Comparison of ENCODE assay signal across 7 cellular contexts in the genomic region with DNA sequence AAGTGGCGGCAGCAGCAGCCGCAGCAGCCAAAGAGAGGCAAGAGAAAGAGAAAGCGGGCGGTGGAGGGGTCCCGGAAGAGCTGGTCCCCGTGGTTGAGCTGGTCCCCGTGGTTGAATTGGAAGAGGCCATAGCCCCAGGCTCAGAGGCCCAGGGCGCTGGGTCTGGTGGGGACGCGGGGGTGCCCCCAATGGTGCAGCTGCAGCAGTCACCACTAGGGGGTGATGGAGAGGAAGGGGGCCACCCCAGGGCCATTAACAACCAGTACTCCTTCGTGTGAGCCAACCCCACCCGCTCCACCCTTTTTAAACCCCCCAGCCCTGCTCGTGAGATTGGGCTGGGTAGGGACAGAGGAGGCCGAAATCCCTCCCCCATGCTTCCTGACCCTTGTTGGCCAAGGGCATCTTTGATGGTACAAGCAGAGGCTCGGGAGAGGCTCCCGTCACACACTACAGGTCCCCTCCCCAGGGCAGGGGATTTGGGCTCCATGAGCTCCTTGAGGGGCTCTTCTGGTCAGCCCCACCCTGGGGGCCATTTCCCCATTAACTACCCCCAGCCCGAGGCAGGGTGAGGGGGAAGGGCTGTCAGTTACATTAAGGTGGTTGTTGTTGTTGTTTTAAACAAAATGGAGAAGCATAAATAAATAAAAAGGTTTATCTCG. TPM values are rescaled to one million over a fixed set of nuclear protein-coding genes. Genes with fewer than 3 reads are reported as not detected.
A peak's percentile ranks its signal among the peaks of the same experiment; 100 is the strongest.
DNase-seq lines count a peak whose midpoint lies in the region; ATAC-seq, FAIRE-seq and TF ChIP-seq lines count a peak whose summit lies in the region.

No MANE protein-coding gene starts in this region.

- peaks cover 52% of the 10 kb centered on the region for H3K79me1 ChIP-seq in mesenchymal stem cell (replicated peaks; ENCODE audit: low read length, poor library complexity, severe bottlenecking)

- no peak overlapping the region for H2AK5ac ChIP-seq in mesenchymal stem cell (ENCODE audit: low read length, severe bottlenecking)

- no peak overlapping the region for H2BK15ac ChIP-seq in mesenchymal stem cell (ENCODE audit: low read depth, poor library complexity, severe bottlenecking)

- no peak for FAIRE-seq in GM12878 (lab: Jason Lieb, UNC)

- no peak overlapping the region for H3K14ac ChIP-seq in mesenchymal stem cell (ENCODE audit: low read length in 2 of 2)

- TSS peak; percentile 67 for BruUV-seq in GM12878 (replicated peaks; lab: Mats Ljungman, UMichigan)

- H3K9ac ChIP-seq in GM12878 (ENCODE audit: control insufficient read depth, insufficient read depth, low read length) (no peak overlapping the region), mesenchymal stem cell (ENCODE audit: low read length) (no peak overlapping the region)

- peak; percentile 81 for DNase-seq in GM20000 (ENCODE audit: low spot score)
- peak; percentile 27 for DNase-seq in T-helper 2 cell treated with Interferon-gamma antibody and Interleukin-4, amounts not matched to agents 5 μg/mL and 100 μg/mL, for 36 hours (ENCODE audit: low spot score)
- no peak for DNase-seq in GM12878 (ENCODE audit: low read depth, low spot score)
- peak; percentile 19 for DNase-seq in mesenchymal stem cell
- DNase-seq in thoracic aorta (ENCODE audit: low spot score): no peak
- no peak for DNase-seq in retina

- H3K4me3 ChIP-seq in GM12878 (no peak overlapping the region), mesenchymal stem cell (ENCODE audit: insufficient read depth in 1 of 2, low read depth in 1 of 2, low read length in 2 of 2) (no peak overlapping the region), thoracic aorta (no peak overlapping the region)

- no peak overlapping the region for H3K23ac ChIP-seq in mesenchymal stem cell (ENCODE audit: low read length in 2 of 2)

- H3K4me3 Mint-ChIP-seq in T-helper 2 cell treated with Interferon-gamma antibody and Interleukin-4, amounts not matched to agents 5 μg/mL and 100 μg/mL, for 36 hours: no peak overlapping the region

- no peaks in the 10 kb centered on the region for H3K9me3 Mint-ChIP-seq in T-helper 2 cell treated with Interferon-gamma antibody and Interleukin-4, amounts not matched to agents 5 μg/mL and 100 μg/mL, for 36 hours

- H3K4me1 ChIP-seq in GM12878 (ENCODE audit: control insufficient read depth, insufficient read depth, low read length) (peaks cover 7% of the 10 kb centered on the region; the same call in 1 of the 2 replicates), mesenchymal stem cell (ENCODE audit: control insufficient read depth, insufficient read depth, low read depth, low read length) (peaks cover 11% of the 10 kb centered on the region), thoracic aorta (ENCODE audit: control insufficient read depth in 1 of 2, low read depth in 2 of 2) (no peaks in the 10 kb centered on the region)

- no peak for TF ChIP-seq EP300 in GM12878 (IDR thresholded peaks at IDR 0.05; ENCODE audit: borderline replicate concordance in 1 of 2, control insufficient read depth in 1 of 2, low read depth in 2 of 2, low read length in 2 of 2)

- no peak overlapping the region for H3K27ac Mint-ChIP-seq in T-helper 2 cell treated with Interferon-gamma antibody and Interleukin-4, amounts not matched to agents 5 μg/mL and 100 μg/mL, for 36 hours

- H4K91ac ChIP-seq in mesenchymal stem cell (ENCODE audit: low read length): no peak overlapping the region

- no peak overlapping the region for H2BK5ac ChIP-seq in mesenchymal stem cell (ENCODE audit: low read depth, low read length, poor library complexity, severe bottlenecking)

- H3K4me2 ChIP-seq in GM12878 (ENCODE audit: control insufficient read depth, insufficient read depth): no peak overlapping the region
- H3K4me2 ChIP-seq in mesenchymal stem cell (ENCODE audit: low read length, poor library complexity, severe bottlenecking): no peak overlapping the region

- H3K36me3 Mint-ChIP-seq in T-helper 2 cell treated with Interferon-gamma antibody and Interleukin-4, amounts not matched to agents 5 μg/mL and 100 μg/mL, for 36 hours (ENCODE audit: low read depth): peaks cover 8% of the 10 kb centered on the region

- H2AFZ ChIP-seq in GM12878 (ENCODE audit: control insufficient read depth, low read depth, low read length) (no peak overlapping the region), mesenchymal stem cell (ENCODE audit: low read depth, low read length) (no peak overlapping the region)

- H3K9me3 ChIP-seq in GM12878 (replicated peaks; ENCODE audit: control insufficient read depth, insufficient read depth, low read length) (no peaks in the 10 kb centered on the region), mesenchymal stem cell (ENCODE audit: control insufficient read depth, low read length) (no peaks in the 10 kb centered on the region), thoracic aorta (no peaks in the 10 kb centered on the region)

- no peak overlapping the region for H2BK120ac ChIP-seq in mesenchymal stem cell (ENCODE audit: low read depth, low read length)

- H4K8ac ChIP-seq in mesenchymal stem cell (ENCODE audit: low read length): no peak overlapping the region

- peak; percentile 54 for TF ChIP-seq RAD21 in GM12878 (IDR thresholded peaks at IDR 0.05; ENCODE audit: insufficient read depth, low read depth, low read length)

- H4K20me1 ChIP-seq in GM12878 (ENCODE audit: control insufficient read depth, insufficient read depth): no peaks in the 10 kb centered on the region

- TF ChIP-seq POLR2A in GM12878 (IDR thresholded peaks at IDR 0.05; ENCODE audit: low read depth, low read length): no peak

- H3K4me1 Mint-ChIP-seq in T-helper 2 cell treated with Interferon-gamma antibody and Interleukin-4, amounts not matched to agents 5 μg/mL and 100 μg/mL, for 36 hours (ENCODE audit: low read depth): peaks cover 4% of the 10 kb centered on the region

- SMC1A ChIA-PET in GM12878 (lab: Charles Lee; ENCODE audit: uncharacterized antibody, unreplicated experiment): interaction anchor here (0.7 to 4.4 kb wide), 3 partner anchors 11 to 70 kb away, joined by 3 to 38 read pairs (median 5); no protein-coding TSS in a partner anchor

- H3K18ac ChIP-seq in mesenchymal stem cell (ENCODE audit: low read depth in 1 of 2, low read length in 2 of 2): no peak overlapping the region

- POLR2A ChIA-PET in GM12878 (lab: Charles Lee): no interaction called here

- intact Hi-C loops in GM12878 (cut with micrococcal nuclease; ENCODE audit: unreplicated experiment): loop anchor here (1.0 kb wide), 1 partner anchor 72 kb away; no protein-coding TSS in a partner anchor

- no peak overlapping the region for H3K4ac ChIP-seq in mesenchymal stem cell (ENCODE audit: low read depth in 1 of 2, low read length in 2 of 2)

- H3K27ac ChIP-seq in GM12878 (ENCODE audit: control insufficient read depth, insufficient read depth) (no peak overlapping the region), mesenchymal stem cell (ENCODE audit: low read length, poor library complexity, severe bottlenecking) (no peak overlapping the region), thoracic aorta (no peak overlapping the region)

- no peaks in the 10 kb centered on the region for H3K27me3 Mint-ChIP-seq in T-helper 2 cell treated with Interferon-gamma antibody and Interleukin-4, amounts not matched to agents 5 μg/mL and 100 μg/mL, for 36 hours (ENCODE audit: low read depth)

- no peak overlapping the region for H2BK12ac ChIP-seq in mesenchymal stem cell (ENCODE audit: low read length in 2 of 2)

- ATAC-seq in GM12878 (peak; percentile 87), thoracic aorta (ENCODE audit: insufficient number of reproducible peaks, low FRiP score, low read depth) (no peak), HG03571 (IDR thresholded peaks at IDR 0.05; ENCODE audit: unreplicated experiment) (no peak)

- H3K79me2 ChIP-seq in GM12878 (ENCODE audit: control insufficient read depth, insufficient read depth, low read length): no peaks in the 10 kb centered on the region

- in situ Hi-C loops in GM12878 (cut with MboI): no loop called here

- 59% methylated on average over 13 of the region's 18 CpGs for WGBS in GM12878 (ENCODE audit: insufficient coverage, insufficient replicate concordance, low lambda C conversion rate, missing lambda C conversion rate)
- WGBS in mesenchymal stem cell: 95% methylated on average over 13 of the region's 18 CpGs

- H3K27me3 ChIP-seq in GM12878 (replicated peaks in 1 of 2; ENCODE audit: control insufficient read depth in 2 of 2, insufficient read depth in 2 of 2, low read length in 1 of 2): no peaks in the 10 kb centered on the region
- H3K27me3 ChIP-seq in mesenchymal stem cell (ENCODE audit: control insufficient read depth in 1 of 2, insufficient read depth in 1 of 2, low read length in 2 of 2): no peaks in the 10 kb centered on the region
- H3K27me3 ChIP-seq in thoracic aorta (replicated peaks; ENCODE audit: insufficient read depth): no peaks in the 10 kb centered on the region

- H3K36me3 ChIP-seq in GM12878 (ENCODE audit: control insufficient read depth in 2 of 2, insufficient read depth in 2 of 2, low read length in 1 of 2) (peaks cover 11 to 18% of the 10 kb centered on the region in 2 experiments), mesenchymal stem cell (ENCODE audit: control insufficient read depth in 1 of 2, insufficient read depth in 2 of 2, low read depth in 1 of 2, low read length in 2 of 2) (peaks cover 54 to 82% of the 10 kb centered on the region in 2 experiments), thoracic aorta (peaks cover 41% of the 10 kb centered on the region)

- RAD21 ChIA-PET in GM12878 (lab: Charles Lee; ENCODE audit: unreplicated experiment): interaction anchor here (0.6 to 5.6 kb wide), 4 partner anchors 10 to 71 kb away, joined by 3 to 53 read pairs (median 4); partner anchors contain the start of gene SH2B1

- CTCF ChIA-PET in GM12878 (lab: Yijun Ruan, JAX): interaction anchor here (0.5 to 8.1 kb wide), 6 partner anchors 10 to 104 kb away, joined by 3 to 124 read pairs (median 8); partner anchors contain the start of genes CD19 and SH2B1

- TF ChIP-seq CTCF in GM20000 (IDR thresholded peaks at IDR 0.05; ENCODE audit: extremely low read depth, missing control alignments) (peak; percentile 51), GM12878 (IDR thresholded peaks at IDR 0.05 in 2 of 3, conservative IDR thresholded peaks at IDR 0.05 in 1 of 3; ENCODE audit: control insufficient read depth in 2 of 3, extremely low read depth in 1 of 3, insufficient read depth in 1 of 3, low read depth in 3 of 3, low read length in 3 of 3) (peak; percentile 62 to 86 (median 69)), thoracic aorta (IDR thresholded peaks at IDR 0.05) (peak; percentile 59)

RNA-seq across cellular contexts. Expression of gene ATP2A1, which starts 4.6 kb away (rescaled TPM):
- total RNA-seq in GM12878 (2013; cell fraction: nucleolus; rRNA removed): 1.7 and 4.7 TPM in 2 replicates
- 0.28 and 0.38 TPM in 2 replicates for total RNA-seq in GM12878 (2014; rRNA removed)
- total RNA-seq in GM12878 (2014; rRNA removed; fragmentation: Illumina TruSeq; extraction: Trizol): 0.28 and 1.6 TPM in 2 replicates
- total RNA-seq in GM12878 (2021): 0.96 and 1.1 TPM in 2 replicates
- 0.81 TPM for polyA plus RNA-seq in GM12878 (2011; ENCODE audit: low read depth)
- polyA plus RNA-seq in GM12878 (2011; rRNA removed): 0.35 and 0.62 TPM in 2 replicates
- 0.77 and 0.79 TPM in 2 replicates for polyA plus RNA-seq in GM12878 (2011; cell fraction: cytosol; rRNA removed)
- polyA plus RNA-seq in GM12878 (2011; cell fraction: nucleus; rRNA removed): 7.5 and 32.6 TPM in 2 replicates
- 1.8 and 2.3 TPM in 2 replicates for polyA plus RNA-seq in GM12878 (2012)
- 0.54 and 1.8 TPM in 2 replicates for polyA plus RNA-seq in GM12878 (2014; fragmentation: Illumina TruSeq; extraction: Trizol)
- polyA plus RNA-seq in GM12878 (2014; fragmentation: Nextera tagmentation; extraction: Ambion mirVana): under 1 TPM; 0.13 to 0.37 TPM
- 0.77 and 1.3 TPM in 2 replicates for polyA plus RNA-seq in GM12878 (2014; rRNA removed)
- polyA plus RNA-seq in GM12878 (2016; fragmentation: Nextera tagmentation; extraction: Ambion mirVana): 1 to 10 TPM; 1.5 to 1.7 TPM
- 0.29 and 0.88 TPM in 2 replicates for polyA minus RNA-seq in GM12878 (2011; rRNA and poly(A)+ RNA removed)
- 1.5 TPM in 1 of 2 replicates, not detected in the other for polyA minus RNA-seq in GM12878 (2011; cell fraction: cytosol; rRNA and poly(A)+ RNA removed)
- polyA minus RNA-seq in GM12878 (2011; cell fraction: nucleus; rRNA and poly(A)+ RNA removed): 0.97 and 1.2 TPM in 2 replicates
- 0.54 TPM for polyA plus RNA-seq in mesenchymal stem cell (2013, experiment 1 of 2)
- 0.42 TPM for polyA plus RNA-seq in mesenchymal stem cell (2013, experiment 2 of 2)
- total RNA-seq in thoracic aorta: under 1 TPM; 0.41 to 0.42 TPM

RNA-seq across cellular contexts. Expression of gene SH2B1, which starts 10.0 kb away (rescaled TPM):
- 35.6 and 42.0 TPM in 2 replicates for total RNA-seq in GM12878 (2013; cell fraction: nucleolus; rRNA removed)
- total RNA-seq in GM12878 (2014; rRNA removed) (18.4 and 18.5 TPM in 2 replicates), GM12878 (2014; rRNA removed; fragmentation: Illumina TruSeq; extraction: Trizol) (9.8 and 10.6 TPM in 2 replicates), GM12878 (2021) (34.9 and 42.1 TPM in 2 replicates), thoracic aorta (10 to 100 TPM; 32.5 to 45.1 TPM)
- polyA plus RNA-seq in GM12878 (2011; ENCODE audit: low read depth): 20.4 TPM
- polyA plus RNA-seq in GM12878 (2011; rRNA removed) (6.7 and 17.8 TPM in 2 replicates), GM12878 (2014; fragmentation: Illumina TruSeq; extraction: Trizol) (9.9 and 16.6 TPM in 2 replicates), GM12878 (2014; fragmentation: Nextera tagmentation; extraction: Ambion mirVana) (under 1 TPM; 0.18 to 0.46 TPM), GM12878 (2014; rRNA removed) (34.9 and 44.3 TPM in 2 replicates), GM12878 (2016; fragmentation: Nextera tagmentation; extraction: Ambion mirVana) (1 to 10 TPM; 6.0 to 6.8 TPM)
- 18.5 and 24.5 TPM in 2 replicates for polyA plus RNA-seq in GM12878 (2011; cell fraction: cytosol; rRNA removed)
- 252 and 297 TPM in 2 replicates for polyA plus RNA-seq in GM12878 (2011; cell fraction: nucleus; rRNA removed)
- polyA plus RNA-seq in GM12878 (2012): 23.9 and 37.6 TPM in 2 replicates
- 2.6 and 11.2 TPM in 2 replicates for polyA minus RNA-seq in GM12878 (2011; rRNA and poly(A)+ RNA removed)
- 6.8 and 8.7 TPM in 2 replicates for polyA minus RNA-seq in GM12878 (2011; cell fraction: cytosol; rRNA and poly(A)+ RNA removed)
- 19.3 and 28.2 TPM in 2 replicates for polyA minus RNA-seq in GM12878 (2011; cell fraction: nucleus; rRNA and poly(A)+ RNA removed)
- polyA plus RNA-seq in mesenchymal stem cell (2013, experiment 1 of 2): 29.1 TPM
- polyA plus RNA-seq in mesenchymal stem cell (2013, experiment 2 of 2): 28.9 TPM

RNA-seq across cellular contexts. Expression of gene TUFM, which starts 27.5 kb away (rescaled TPM):
- 37.3 and 53.1 TPM in 2 replicates for total RNA-seq in GM12878 (2013; cell fraction: nucleolus; rRNA removed)
- total RNA-seq in GM12878 (2014; rRNA removed) (245 and 274 TPM in 2 replicates), GM12878 (2014; rRNA removed; fragmentation: Illumina TruSeq; extraction: Trizol) (145 and 161 TPM in 2 replicates), GM12878 (2021) (258 and 260 TPM in 2 replicates), thoracic aorta (10 to 100 TPM; 48.9 to 50.2 TPM)
- polyA plus RNA-seq in GM12878 (2011; ENCODE audit: low read depth): 101 TPM
- polyA plus RNA-seq in GM12878 (2011; rRNA removed) (68.9 and 117 TPM in 2 replicates), GM12878 (2014; fragmentation: Illumina TruSeq; extraction: Trizol) (92.2 and 172 TPM in 2 replicates), GM12878 (2014; fragmentation: Nextera tagmentation; extraction: Ambion mirVana) (100 to 1,000 TPM in 1 of 2 experiments, 10 to 100 TPM in 1; 23.4 to 101 TPM), GM12878 (2014; rRNA removed) (191 and 231 TPM in 2 replicates), GM12878 (2016; fragmentation: Nextera tagmentation; extraction: Ambion mirVana) (100 to 1,000 TPM; 336 to 354 TPM)
- 134 and 152 TPM in 2 replicates for polyA plus RNA-seq in GM12878 (2011; cell fraction: cytosol; rRNA removed)
- 285 and 312 TPM in 2 replicates for polyA plus RNA-seq in GM12878 (2011; cell fraction: nucleus; rRNA removed)
- 141 and 149 TPM in 2 replicates for polyA plus RNA-seq in GM12878 (2012)
- 44.5 and 58.9 TPM in 2 replicates for polyA minus RNA-seq in GM12878 (2011; rRNA and poly(A)+ RNA removed)
- 42.5 and 43.7 TPM in 2 replicates for polyA minus RNA-seq in GM12878 (2011; cell fraction: cytosol; rRNA and poly(A)+ RNA removed)
- polyA minus RNA-seq in GM12878 (2011; cell fraction: nucleus; rRNA and poly(A)+ RNA removed): 27.7 and 43.2 TPM in 2 replicates
- polyA plus RNA-seq in mesenchymal stem cell (2013, experiment 1 of 2): 102 TPM
- polyA plus RNA-seq in mesenchymal stem cell (2013, experiment 2 of 2): 104 TPM

RNA-seq across cellular contexts. Expression of gene ATXN2L, which starts 50.9 kb away (rescaled TPM):
- total RNA-seq in GM12878 (2013; cell fraction: nucleolus; rRNA removed): 161 and 186 TPM in 2 replicates
- 36.7 and 47.7 TPM in 2 replicates for total RNA-seq in GM12878 (2014; rRNA removed)
- 28.8 and 31.2 TPM in 2 replicates for total RNA-seq in GM12878 (2014; rRNA removed; fragmentation: Illumina TruSeq; extraction: Trizol)
- 199 and 210 TPM in 2 replicates for total RNA-seq in GM12878 (2021)
- 60.2 TPM for polyA plus RNA-seq in GM12878 (2011; ENCODE audit: low read depth)
- polyA plus RNA-seq in GM12878 (2011; rRNA removed): 21.4 and 23.0 TPM in 2 replicates
- polyA plus RNA-seq in GM12878 (2011; cell fraction: cytosol; rRNA removed): 36.0 and 37.8 TPM in 2 replicates
- polyA plus RNA-seq in GM12878 (2011; cell fraction: nucleus; rRNA removed): 316 and 416 TPM in 2 replicates
- 130 and 132 TPM in 2 replicates for polyA plus RNA-seq in GM12878 (2012)
- polyA plus RNA-seq in GM12878 (2014; fragmentation: Illumina TruSeq; extraction: Trizol): 42.5 and 75.3 TPM in 2 replicates
- 10 to 100 TPM in 1 of 2 experiments, 1 to 10 TPM in 1; 3.5 to 13.2 TPM for polyA plus RNA-seq in GM12878 (2014; fragmentation: Nextera tagmentation; extraction: Ambion mirVana)
- polyA plus RNA-seq in GM12878 (2014; rRNA removed): 110 and 126 TPM in 2 replicates
- 10 to 100 TPM; 74.5 to 86.9 TPM for polyA plus RNA-seq in GM12878 (2016; fragmentation: Nextera tagmentation; extraction: Ambion mirVana)
- 30.8 and 35.7 TPM in 2 replicates for polyA minus RNA-seq in GM12878 (2011; rRNA and poly(A)+ RNA removed)
- 61.2 and 63.1 TPM in 2 replicates for polyA minus RNA-seq in GM12878 (2011; cell fraction: cytosol; rRNA and poly(A)+ RNA removed)
- 52.6 and 100 TPM in 2 replicates for polyA minus RNA-seq in GM12878 (2011; cell fraction: nucleus; rRNA and poly(A)+ RNA removed)
- 139 TPM for polyA plus RNA-seq in mesenchymal stem cell (2013, experiment 1 of 2)
- polyA plus RNA-seq in mesenchymal stem cell (2013, experiment 2 of 2): 131 TPM
- 10 to 100 TPM; 79.9 to 84.3 TPM for total RNA-seq in thoracic aorta

RNA-seq across cellular contexts. Expression of gene RABEP2, which starts 51.4 kb away (rescaled TPM):
- total RNA-seq in GM12878 (2013; cell fraction: nucleolus; rRNA removed): 57.4 and 73.1 TPM in 2 replicates
- total RNA-seq in GM12878 (2014; rRNA removed) (31.1 and 32.8 TPM in 2 replicates), GM12878 (2014; rRNA removed; fragmentation: Illumina TruSeq; extraction: Trizol) (8.6 and 9.4 TPM in 2 replicates), GM12878 (2021) (25.1 and 29.3 TPM in 2 replicates), thoracic aorta (10 to 100 TPM; 18.3 to 62.0 TPM)
- polyA plus RNA-seq in GM12878 (2011; ENCODE audit: low read depth): 5.5 TPM
- polyA plus RNA-seq in GM12878 (2011; rRNA removed) (5.0 and 10.5 TPM in 2 replicates), GM12878 (2014; fragmentation: Illumina TruSeq; extraction: Trizol) (0.22 and 3.1 TPM in 2 replicates), GM12878 (2014; fragmentation: Nextera tagmentation; extraction: Ambion mirVana) (under 1 TPM; 0.47 to 0.69 TPM), GM12878 (2014; rRNA removed) (32.0 and 32.1 TPM in 2 replicates), GM12878 (2016; fragmentation: Nextera tagmentation; extraction: Ambion mirVana) (10 to 100 TPM; 26.8 to 33.2 TPM)
- 13.6 and 23.3 TPM in 2 replicates for polyA plus RNA-seq in GM12878 (2011; cell fraction: cytosol; rRNA removed)
- polyA plus RNA-seq in GM12878 (2011; cell fraction: nucleus; rRNA removed): 30.9 and 53.5 TPM in 2 replicates
- polyA plus RNA-seq in GM12878 (2012): 24.6 and 33.2 TPM in 2 replicates
- 5.3 and 12.3 TPM in 2 replicates for polyA minus RNA-seq in GM12878 (2011; rRNA and poly(A)+ RNA removed)
- polyA minus RNA-seq in GM12878 (2011; cell fraction: cytosol; rRNA and poly(A)+ RNA removed): 4.8 and 6.7 TPM in 2 replicates
- 5.8 and 19.0 TPM in 2 replicates for polyA minus RNA-seq in GM12878 (2011; cell fraction: nucleus; rRNA and poly(A)+ RNA removed)
- 10.8 TPM for polyA plus RNA-seq in mesenchymal stem cell (2013, experiment 1 of 2)
- polyA plus RNA-seq in mesenchymal stem cell (2013, experiment 2 of 2): 10.2 TPM

Comparison
In these comparisons a context has a peak if more than half of its experiments do, and no peak if none do; other contexts are left out.
1. DNase-seq: peak in GM20000 (single experiment), T-helper 2 cell treated with Interferon-gamma antibody and Interleukin-4, amounts not matched to agents 5 μg/mL and 100 μg/mL, for 36 hours (single experiment) and mesenchymal stem cell (single experiment); none in GM12878 (single experiment), thoracic aorta (single experiment) and retina (single experiment).
2. Peak in every context shown above with its lines, with median percentiles within 50 percentile points of each other: CTCF ChIP-seq.